ENCODE assay signal across 1 cellular context in the genomic region with DNA sequence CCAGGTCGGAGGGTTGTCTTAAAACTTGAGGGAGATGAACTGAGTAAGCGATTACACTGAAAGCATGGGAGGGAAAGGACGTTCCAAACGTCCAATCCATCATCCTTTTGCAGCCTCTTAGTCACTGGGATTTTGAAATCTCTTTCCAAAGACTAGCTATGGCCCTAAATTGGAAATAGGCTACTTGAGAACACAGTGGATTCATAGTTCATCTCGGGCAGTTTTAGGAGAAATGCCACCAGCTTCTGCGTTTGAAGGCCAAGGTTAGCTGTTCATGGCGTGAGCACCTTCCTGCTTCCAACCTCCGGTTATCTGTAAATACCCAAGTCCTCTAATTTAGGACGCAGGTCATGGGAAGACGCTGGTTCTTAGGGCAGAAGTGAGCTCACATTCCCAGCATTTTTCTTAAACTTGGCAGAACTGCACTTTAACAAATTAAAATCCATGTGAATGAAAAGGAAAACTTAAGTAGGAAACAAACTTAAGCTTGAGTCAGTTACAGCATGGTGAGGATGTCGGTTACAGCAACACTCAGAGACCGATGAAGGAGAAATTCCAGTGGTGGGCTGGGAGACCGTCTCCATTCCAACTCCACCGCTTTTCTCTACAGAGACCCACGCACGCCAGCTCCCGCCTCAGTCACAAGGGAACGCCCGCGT.
TF ChIP-seq lines count a peak whose summit lies in the region.

No MANE protein-coding gene starts in this region.

TF ChIP-seq in K562, 482 proteins besides CTCF, POLR2A, EP300 and RAD21 (continued from another document and continues in another):
- TF ChIP-seq, protein P1, sequence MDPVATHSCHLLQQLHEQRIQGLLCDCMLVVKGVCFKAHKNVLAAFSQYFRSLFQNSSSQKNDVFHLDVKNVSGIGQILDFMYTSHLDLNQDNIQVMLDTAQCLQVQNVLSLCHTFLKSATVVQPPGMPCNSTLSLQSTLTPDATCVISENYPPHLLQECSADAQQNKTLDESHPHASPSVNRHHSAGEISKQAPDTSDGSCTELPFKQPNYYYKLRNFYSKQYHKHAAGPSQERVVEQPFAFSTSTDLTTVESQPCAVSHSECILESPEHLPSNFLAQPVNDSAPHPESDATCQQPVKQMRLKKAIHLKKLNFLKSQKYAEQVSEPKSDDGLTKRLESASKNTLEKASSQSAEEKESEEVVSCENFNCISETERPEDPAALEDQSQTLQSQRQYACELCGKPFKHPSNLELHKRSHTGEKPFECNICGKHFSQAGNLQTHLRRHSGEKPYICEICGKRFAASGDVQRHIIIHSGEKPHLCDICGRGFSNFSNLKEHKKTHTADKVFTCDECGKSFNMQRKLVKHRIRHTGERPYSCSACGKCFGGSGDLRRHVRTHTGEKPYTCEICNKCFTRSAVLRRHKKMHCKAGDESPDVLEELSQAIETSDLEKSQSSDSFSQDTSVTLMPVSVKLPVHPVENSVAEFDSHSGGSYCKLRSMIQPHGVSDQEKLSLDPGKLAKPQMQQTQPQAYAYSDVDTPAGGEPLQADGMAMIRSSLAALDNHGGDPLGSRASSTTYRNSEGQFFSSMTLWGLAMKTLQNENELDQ (CRISPR knock-in tag; IDR thresholded peaks at IDR 0.05; ENCODE audit: borderline replicate concordance), result no peak
- TF ChIP-seq NFIX (CRISPR knock-in tag; IDR thresholded peaks at IDR 0.05; ENCODE audit: low read depth), result no peak
- no peak for TF ChIP-seq RBBP5 (IDR thresholded peaks at IDR 0.05; ENCODE audit: borderline replicate concordance, insufficient read depth, low read length, poor library complexity, severe bottlenecking)
- no peak for TF ChIP-seq SMARCB1 (IDR thresholded peaks at IDR 0.05; ENCODE audit: insufficient read length, low read depth)
- 0 out of 4 replicates have a peak, but pooled peaks of 1 of the 2 experiments have one; percentile 39 for TF ChIP-seq SIN3A (IDR thresholded peaks at IDR 0.05; ENCODE audit: borderline replicate concordance in 2 of 2, control insufficient read depth in 1 of 2, low read depth in 2 of 2, low read length in 2 of 2)
- TF ChIP-seq CREBBP (IDR thresholded peaks at IDR 0.05; ENCODE audit: low read depth, low read length), result no peak
- TF ChIP-seq KDM5B (IDR thresholded peaks at IDR 0.05; ENCODE audit: insufficient replicate concordance, low read depth, low read length), result peak; percentile 81
- TF ChIP-seq ARID1B (IDR thresholded peaks at IDR 0.05), result no peak
- TF ChIP-seq, protein P2, sequence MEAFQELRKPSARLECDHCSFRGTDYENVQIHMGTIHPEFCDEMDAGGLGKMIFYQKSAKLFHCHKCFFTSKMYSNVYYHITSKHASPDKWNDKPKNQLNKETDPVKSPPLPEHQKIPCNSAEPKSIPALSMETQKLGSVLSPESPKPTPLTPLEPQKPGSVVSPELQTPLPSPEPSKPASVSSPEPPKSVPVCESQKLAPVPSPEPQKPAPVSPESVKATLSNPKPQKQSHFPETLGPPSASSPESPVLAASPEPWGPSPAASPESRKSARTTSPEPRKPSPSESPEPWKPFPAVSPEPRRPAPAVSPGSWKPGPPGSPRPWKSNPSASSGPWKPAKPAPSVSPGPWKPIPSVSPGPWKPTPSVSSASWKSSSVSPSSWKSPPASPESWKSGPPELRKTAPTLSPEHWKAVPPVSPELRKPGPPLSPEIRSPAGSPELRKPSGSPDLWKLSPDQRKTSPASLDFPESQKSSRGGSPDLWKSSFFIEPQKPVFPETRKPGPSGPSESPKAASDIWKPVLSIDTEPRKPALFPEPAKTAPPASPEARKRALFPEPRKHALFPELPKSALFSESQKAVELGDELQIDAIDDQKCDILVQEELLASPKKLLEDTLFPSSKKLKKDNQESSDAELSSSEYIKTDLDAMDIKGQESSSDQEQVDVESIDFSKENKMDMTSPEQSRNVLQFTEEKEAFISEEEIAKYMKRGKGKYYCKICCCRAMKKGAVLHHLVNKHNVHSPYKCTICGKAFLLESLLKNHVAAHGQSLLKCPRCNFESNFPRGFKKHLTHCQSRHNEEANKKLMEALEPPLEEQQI (IDR thresholded peaks at IDR 0.05), result no peak
- no peak for TF ChIP-seq TCFL5 (CRISPR knock-in tag; conservative IDR thresholded peaks at IDR 0.05)
- peak; percentile 46 for TF ChIP-seq POLR2B (IDR thresholded peaks at IDR 0.05; ENCODE audit: low read depth, partially characterized antibody)
- no peak for TF ChIP-seq SRSF7 (optimal IDR thresholded peaks at IDR 0.05; ENCODE audit: low read depth, low read length)
- no peak for TF ChIP-seq PRPF4 (IDR thresholded peaks at IDR 0.05; ENCODE audit: insufficient read depth, low read depth, low read length, poor library complexity, severe bottlenecking)
- no peak for TF ChIP-seq HDGF (IDR thresholded peaks at IDR 0.05)
- no peak for TF ChIP-seq OTX1 (CRISPR knock-in tag; IDR thresholded peaks at IDR 0.05)
- TF ChIP-seq, protein P3, sequence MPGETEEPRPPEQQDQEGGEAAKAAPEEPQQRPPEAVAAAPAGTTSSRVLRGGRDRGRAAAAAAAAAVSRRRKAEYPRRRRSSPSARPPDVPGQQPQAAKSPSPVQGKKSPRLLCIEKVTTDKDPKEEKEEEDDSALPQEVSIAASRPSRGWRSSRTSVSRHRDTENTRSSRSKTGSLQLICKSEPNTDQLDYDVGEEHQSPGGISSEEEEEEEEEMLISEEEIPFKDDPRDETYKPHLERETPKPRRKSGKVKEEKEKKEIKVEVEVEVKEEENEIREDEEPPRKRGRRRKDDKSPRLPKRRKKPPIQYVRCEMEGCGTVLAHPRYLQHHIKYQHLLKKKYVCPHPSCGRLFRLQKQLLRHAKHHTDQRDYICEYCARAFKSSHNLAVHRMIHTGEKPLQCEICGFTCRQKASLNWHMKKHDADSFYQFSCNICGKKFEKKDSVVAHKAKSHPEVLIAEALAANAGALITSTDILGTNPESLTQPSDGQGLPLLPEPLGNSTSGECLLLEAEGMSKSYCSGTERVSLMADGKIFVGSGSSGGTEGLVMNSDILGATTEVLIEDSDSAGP (CRISPR knock-in tag; IDR thresholded peaks at IDR 0.05), result no peak
- no peak for TF ChIP-seq TRIM25 (IDR thresholded peaks at IDR 0.05; ENCODE audit: borderline replicate concordance)
- no peak for TF ChIP-seq CREB5 (CRISPR knock-in tag; IDR thresholded peaks at IDR 0.05)
- no peak for TF ChIP-seq RNF2 (IDR thresholded peaks at IDR 0.05)
- no peak for TF ChIP-seq ZFP30 (CRISPR knock-in tag; IDR thresholded peaks at IDR 0.05; ENCODE audit: borderline replicate concordance)
- TF ChIP-seq FOXJ3 (CRISPR knock-in tag; IDR thresholded peaks at IDR 0.05), result no peak
- no peak for TF ChIP-seq CCAR2 (IDR thresholded peaks at IDR 0.05; ENCODE audit: low read depth, low read length)
- no peak for TF ChIP-seq TRIM28 (IDR thresholded peaks at IDR 0.05)
- no peak for TF ChIP-seq ZNF785 (CRISPR knock-in tag; IDR thresholded peaks at IDR 0.05)
- TF ChIP-seq GABPB2 (CRISPR knock-in tag; conservative IDR thresholded peaks at IDR 0.05), result no peak
- TF ChIP-seq PHF8 (IDR thresholded peaks at IDR 0.05; ENCODE audit: borderline replicate concordance, low read length), result peak; percentile 75; the same call in 1 of the 2 replicates
- TF ChIP-seq SMARCC2 (IDR thresholded peaks at IDR 0.05; ENCODE audit: low read depth), result no peak
- 0 out of 2 replicates have a peak, but pooled peaks have one; percentile 18 for TF ChIP-seq ETV1 (tag; conservative IDR thresholded peaks at IDR 0.05; ENCODE audit: low read depth)
- TF ChIP-seq ZNF695 (CRISPR knock-in tag; IDR thresholded peaks at IDR 0.05), result no peak
- TF ChIP-seq SMAD2 (IDR thresholded peaks at IDR 0.05; ENCODE audit: low read depth, low read length), result no peak
- no peak for TF ChIP-seq LCOR (CRISPR knock-in tag; IDR thresholded peaks at IDR 0.05)
- no peak for TF ChIP-seq ATF6 (CRISPR knock-in tag; IDR thresholded peaks at IDR 0.05)
- TF ChIP-seq ZNF239 (CRISPR knock-in tag; IDR thresholded peaks at IDR 0.05), result no peak
- no peak for TF ChIP-seq ZNF277 (CRISPR knock-in tag; IDR thresholded peaks at IDR 0.05; ENCODE audit: borderline replicate concordance)
- TF ChIP-seq, protein P4, sequence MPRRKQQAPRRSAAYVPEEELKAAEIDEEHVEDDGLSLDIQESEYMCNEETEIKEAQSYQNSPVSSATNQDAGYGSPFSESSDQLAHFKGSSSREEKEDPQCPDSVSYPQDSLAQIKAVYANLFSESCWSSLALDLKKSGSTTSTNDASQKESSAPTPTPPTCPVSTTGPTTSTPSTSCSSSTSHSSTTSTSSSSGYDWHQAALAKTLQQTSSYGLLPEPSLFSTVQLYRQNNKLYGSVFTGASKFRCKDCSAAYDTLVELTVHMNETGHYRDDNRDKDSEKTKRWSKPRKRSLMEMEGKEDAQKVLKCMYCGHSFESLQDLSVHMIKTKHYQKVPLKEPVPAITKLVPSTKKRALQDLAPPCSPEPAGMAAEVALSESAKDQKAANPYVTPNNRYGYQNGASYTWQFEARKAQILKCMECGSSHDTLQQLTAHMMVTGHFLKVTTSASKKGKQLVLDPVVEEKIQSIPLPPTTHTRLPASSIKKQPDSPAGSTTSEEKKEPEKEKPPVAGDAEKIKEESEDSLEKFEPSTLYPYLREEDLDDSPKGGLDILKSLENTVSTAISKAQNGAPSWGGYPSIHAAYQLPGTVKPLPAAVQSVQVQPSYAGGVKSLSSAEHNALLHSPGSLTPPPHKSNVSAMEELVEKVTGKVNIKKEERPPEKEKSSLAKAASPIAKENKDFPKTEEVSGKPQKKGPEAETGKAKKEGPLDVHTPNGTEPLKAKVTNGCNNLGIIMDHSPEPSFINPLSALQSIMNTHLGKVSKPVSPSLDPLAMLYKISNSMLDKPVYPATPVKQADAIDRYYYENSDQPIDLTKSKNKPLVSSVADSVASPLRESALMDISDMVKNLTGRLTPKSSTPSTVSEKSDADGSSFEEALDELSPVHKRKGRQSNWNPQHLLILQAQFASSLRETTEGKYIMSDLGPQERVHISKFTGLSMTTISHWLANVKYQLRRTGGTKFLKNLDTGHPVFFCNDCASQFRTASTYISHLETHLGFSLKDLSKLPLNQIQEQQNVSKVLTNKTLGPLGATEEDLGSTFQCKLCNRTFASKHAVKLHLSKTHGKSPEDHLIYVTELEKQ (CRISPR knock-in tag; IDR thresholded peaks at IDR 0.05), result no peak
- TF ChIP-seq PTTG1 (tag; IDR thresholded peaks at IDR 0.05; ENCODE audit: low read depth), result no peak
- TF ChIP-seq, protein P5, sequence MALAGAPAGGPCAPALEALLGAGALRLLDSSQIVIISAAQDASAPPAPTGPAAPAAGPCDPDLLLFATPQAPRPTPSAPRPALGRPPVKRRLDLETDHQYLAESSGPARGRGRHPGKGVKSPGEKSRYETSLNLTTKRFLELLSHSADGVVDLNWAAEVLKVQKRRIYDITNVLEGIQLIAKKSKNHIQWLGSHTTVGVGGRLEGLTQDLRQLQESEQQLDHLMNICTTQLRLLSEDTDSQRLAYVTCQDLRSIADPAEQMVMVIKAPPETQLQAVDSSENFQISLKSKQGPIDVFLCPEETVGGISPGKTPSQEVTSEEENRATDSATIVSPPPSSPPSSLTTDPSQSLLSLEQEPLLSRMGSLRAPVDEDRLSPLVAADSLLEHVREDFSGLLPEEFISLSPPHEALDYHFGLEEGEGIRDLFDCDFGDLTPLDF (CRISPR knock-in tag; IDR thresholded peaks at IDR 0.05), result no peak
- no peak for TF ChIP-seq ZNF655 (CRISPR knock-in tag; IDR thresholded peaks at IDR 0.05)
- TF ChIP-seq ZBTB17 (CRISPR knock-in tag; IDR thresholded peaks at IDR 0.05), result no peak
